In the genomic region with DNA sequence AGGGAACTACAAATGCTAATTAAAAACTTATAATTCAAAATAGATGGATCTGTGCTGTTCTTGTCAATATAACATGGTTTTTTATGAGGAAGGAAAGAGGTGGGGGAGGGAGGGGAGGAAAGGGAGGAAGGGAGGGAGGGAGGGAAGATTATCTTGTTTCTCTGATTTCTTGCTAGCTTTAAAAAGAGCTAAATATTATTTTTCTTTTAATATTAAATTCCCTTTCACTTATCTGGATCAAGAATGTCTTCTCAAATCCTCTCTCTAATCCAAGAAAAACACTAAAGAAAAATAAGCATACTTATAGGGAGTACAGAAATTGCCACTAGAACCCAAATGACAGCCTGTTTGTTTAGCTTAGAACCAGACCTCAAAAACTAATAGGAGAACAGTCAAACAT, we compare ENCODE assay signal across 35 cellular contexts. TPM values are rescaled to one million over a fixed set of nuclear protein-coding genes. Genes with fewer than 3 reads are reported as not detected.
"Had no signal": no experiment of that assay in that cellular context is flagged by ENCODE, and none has a peak within 500 bp of the region (broad histone marks: within the 10 kb centered on the region; RNA-seq: fewer than 3 reads in every experiment).

No MANE protein-coding gene starts in this region.

- ATAC-seq: Panc1, Right ventricle myocardium inferior, SK-N-SH treated with all-trans-retinoic acid at 6 μM for 48 hours had no signal

- H3K4me2 ChIP-seq: KMS-11, PC-9 had no signal

- FAIRE-seq: RCC 7860 had no signal

- H3K9ac ChIP-seq: KMS-11 had no signal

- H3K36me3 ChIP-seq: MG63, SJCRH30 had no signal

- DNase-seq: Karpas-422, KBM-7, MG63, NCI-H1048, NCI-H1092 treated with DMSO at 0.1 percent for 48 hours, NCI-H1105 treated with DMSO at 0.1 percent for 48 hours, NCI-H1417, NCI-H1436, NCI-H146, NCI-H1694, NCI-H187 treated with DMSO at 0.1 percent for 48 hours, NCI-H2029, NCI-H2081, NCI-H2171 treated with DMSO at 0.1 percent for 48 hours, NCI-H2227 treated with DMSO at 0.1 percent for 48 hours, NCI-H345, NCI-H446, NCI-H510A treated with DMSO at 0.1 percent for 48 hours, NCI-H526, NCI-H69, NCI-H748 treated with DMSO at 0.1 percent for 48 hours, NCI-H82, PC-9, SHP77, SIG-M5, SJCRH30 had no signal

- H3K4me3 ChIP-seq: MG63, PC-9, SJCRH30, SK-N-MC had no signal

- H3K27me3 ChIP-seq: MG63, SJCRH30 had no signal

- H3K9me3 ChIP-seq: MG63, SJCRH30 had no signal

- H3K27ac ChIP-seq: KMS-11, PC-9, RWPE1, SJCRH30, SK-N-MC had no signal

- H2AFZ ChIP-seq: PC-9 had no signal

RNA-seq across cellular contexts. Expression of a gene that starts 55.2 kb away (rescaled TPM):
- total RNA-seq: NCI-H460, OCI-LY7, PC-9 had no signal
